In the genomic region with DNA sequence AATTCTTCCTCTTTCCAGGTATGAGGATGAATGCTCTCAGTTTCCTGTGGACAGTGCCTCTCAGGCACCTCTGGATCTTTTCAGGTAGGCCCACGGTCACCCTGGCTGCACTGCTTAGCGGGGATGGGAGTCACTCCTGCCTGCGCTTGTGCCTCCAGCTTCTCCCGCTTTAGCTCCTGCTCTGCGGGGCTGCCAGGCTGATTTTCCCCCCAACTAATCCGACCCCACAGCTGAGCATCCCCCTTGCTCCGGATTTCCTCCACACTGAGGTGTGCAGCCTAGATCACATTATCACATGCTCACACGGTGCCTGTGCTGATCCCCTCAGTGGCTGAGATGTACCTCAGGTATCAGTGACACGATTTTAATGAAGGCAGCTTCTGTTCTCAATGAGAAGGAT, we compare ENCODE assay signal across 20 cellular contexts.
DNase-seq lines count a peak whose midpoint lies in the region; FAIRE-seq and TF ChIP-seq lines count a peak whose summit lies in the region.
"Had no signal": no experiment of that assay in that cellular context is flagged by ENCODE, and none has a peak within 500 bp of the region (broad histone marks: within the 10 kb centered on the region; RNA-seq: fewer than 3 reads in every experiment).

No MANE protein-coding gene starts in this region.

- H3K4ac ChIP-seq in H1 (replicated peaks; ENCODE audit: insufficient read length, low read depth, low read length): no peak overlapping the region

- H2AFZ ChIP-seq in H1 (ENCODE audit: low read length): no peak overlapping the region

- no peak overlapping the region for H4K8ac ChIP-seq in H1 (ENCODE audit: extremely low read depth, insufficient read depth, low read length)

- H3K9me3 ChIP-seq in H1 (ENCODE audit: insufficient read depth in 2 of 2, low read depth in 1 of 2, low read length in 1 of 2): no peaks in the 10 kb centered on the region
- H3K9me3 ChIP-seq: A549, Caco-2 had no signal

- no peak for FAIRE-seq in H1 (lab: Jason Lieb, UNC)
- FAIRE-seq: A549, G401.6, GM12891, GM19239 had no signal

- no peak overlapping the region for H2BK120ac ChIP-seq in H1 (replicated peaks; ENCODE audit: low read depth, low read length)

- no peaks in the 10 kb centered on the region for H3K79me1 ChIP-seq in H1 (ENCODE audit: low read depth, low read length)

- H3K23ac ChIP-seq in H1 (ENCODE audit: insufficient read length): no peak overlapping the region

- H4K5ac ChIP-seq in H1 (ENCODE audit: insufficient read length, low read depth, low read length): no peak overlapping the region

- DNase-seq in NCI-H82 (lab: John Stamatoyannopoulos, UW): peak; percentile 36
- no peak for DNase-seq in NCI-H82 treated with DMSO at 0.1 percent for 48 hours (lab: John Stamatoyannopoulos, UW; ENCODE audit: unreplicated experiment)
- no peak for DNase-seq in H1 (ENCODE audit: low read depth in 1 of 2, low spot score in 2 of 2)
- DNase-seq in pons (ENCODE audit: low spot score): no peak
- no peak for DNase-seq in medulla oblongata (ENCODE audit: extremely low spot score)
- DNase-seq: AML-193; Caco-2; Calu3; CD4-positive, alpha-beta T cell; CD8-positive, alpha-beta T cell; DMS 273 treated with DMSO at 0.1 percent for 48 hours; DMS79 treated with DMSO at 0.1 percent for 48 hours; GF-D8 had no signal

- no peaks in the 10 kb centered on the region for H3K36me3 ChIP-seq in H1 (ENCODE audit: control insufficient read depth in 2 of 4, insufficient read depth in 4 of 4, low read length in 3 of 4)
- H3K36me3 ChIP-seq: BLaER1 treated with 17β-estradiol and CSF1 and Interleukin-3, amounts not matched to agents 10 nM and 100 nM had no signal

- TF ChIP-seq POLR2A in H1 (IDR thresholded peaks at IDR 0.05; ENCODE audit: control extremely low read depth in 1 of 2, low read depth in 2 of 2, low read length in 2 of 2): no peak

- no peak overlapping the region for H3K27ac ChIP-seq in H1 (ENCODE audit: low read depth, low read length)
- H3K27ac ChIP-seq: 22Rv1; A549; BLaER1 treated with 17β-estradiol and CSF1 and Interleukin-3, amounts not matched to agents 10 nM and 100 nM; C4-2B had no signal

- H3K18ac ChIP-seq in H1 (ENCODE audit: extremely low read depth, low read length): no peak overlapping the region

- TF ChIP-seq CTCF in H1 (IDR thresholded peaks at IDR 0.05; ENCODE audit: control extremely low read depth in 1 of 3, insufficient read depth in 1 of 3, low read depth in 1 of 3, low read length in 3 of 3): no peak

- H3K27me3 ChIP-seq in H1 (replicated peaks in 1 of 4; ENCODE audit: control insufficient read depth in 3 of 4, extremely low read depth in 1 of 4, insufficient read depth in 3 of 4, low read length in 3 of 4): no peaks in the 10 kb centered on the region
- H3K27me3 ChIP-seq: BLaER1 treated with 17β-estradiol and CSF1 and Interleukin-3, amounts not matched to agents 10 nM and 100 nM had no signal

- H3K14ac ChIP-seq in H1 (ENCODE audit: insufficient read length): no peak overlapping the region

- POLR2A ChIA-PET in H1 (lab: Charles Lee; ENCODE audit: partially characterized antibody): no interaction called here

- H3K79me2 ChIP-seq in H1 (ENCODE audit: control insufficient read depth in 1 of 2, insufficient read depth in 2 of 2, low read length in 2 of 2): no peaks in the 10 kb centered on the region

- H2BK15ac ChIP-seq in H1 (ENCODE audit: low read length): no peak overlapping the region

- no peak overlapping the region for H2BK20ac ChIP-seq in H1 (ENCODE audit: low read length)

- no peak overlapping the region for H3K56ac ChIP-seq in H1 (replicated peaks; ENCODE audit: insufficient read length, low read depth, low read length)

- TF ChIP-seq EP300 in H1 (IDR thresholded peaks at IDR 0.05; ENCODE audit: borderline replicate concordance in 1 of 2, low read depth in 2 of 2, low read length in 2 of 2): no peak

- TF ChIP-seq RAD21 in H1 (IDR thresholded peaks at IDR 0.05 in 1 of 2, conservative IDR thresholded peaks at IDR 0.05 in 1 of 2; ENCODE audit: low read depth in 2 of 2, low read length in 2 of 2): no peak

- H2BK12ac ChIP-seq in H1 (ENCODE audit: low read depth, low read length): 0 out of 2 replicates have a peak overlapping the region, but pooled peaks have one; percentile 33

- H3K9ac ChIP-seq in H1 (replicated peaks in 1 of 4; ENCODE audit: extremely low read depth in 1 of 4, low read depth in 3 of 4, low read length in 3 of 4): no peak overlapping the region
- H3K9ac ChIP-seq: BLaER1 treated with 17β-estradiol and CSF1 and Interleukin-3, amounts not matched to agents 10 nM and 100 nM had no signal

- H3K4me2 ChIP-seq in H1 (ENCODE audit: insufficient read depth in 1 of 2, low read depth in 2 of 2, low read length in 2 of 2): no peak overlapping the region
- H3K4me2 ChIP-seq: A549; BLaER1 treated with 17β-estradiol and CSF1 and Interleukin-3, amounts not matched to agents 10 nM and 100 nM had no signal

- H4K91ac ChIP-seq in H1 (replicated peaks; ENCODE audit: insufficient read length, low read length): no peak overlapping the region

- H3K23me2 ChIP-seq in H1 (ENCODE audit: low read depth, low read length): peaks cover 1% of the 10 kb centered on the region; the same call in 1 of the 2 replicates

- H2BK5ac ChIP-seq in H1 (ENCODE audit: low read depth, low read length): no peak overlapping the region

- no peaks in the 10 kb centered on the region for H3K4me1 ChIP-seq in H1 (replicated peaks in 1 of 4; ENCODE audit: control insufficient read depth in 3 of 4, insufficient read depth in 4 of 4, low read length in 3 of 4)
- H3K4me1 ChIP-seq: A549; BLaER1 treated with 17β-estradiol and CSF1 and Interleukin-3, amounts not matched to agents 10 nM and 100 nM; Caco-2 had no signal

- 91% methylated on average over 9 of the region's 9 CpGs; no CpG with 5 or more reads in 1 of the 2 experiments for WGBS in H1 (ENCODE audit: extremely low coverage in 1 of 2, insufficient coverage in 1 of 2, insufficient read length in 1 of 2, insufficient replicate concordance in 2 of 2, low coverage in 1 of 2, low lambda C conversion rate in 2 of 2, missing lambda C conversion rate in 1 of 2), 2 experiments

- H2AK5ac ChIP-seq in H1 (ENCODE audit: low read depth, low read length): no peak overlapping the region

- H4K20me1 ChIP-seq in H1 (replicated peaks in 1 of 2; ENCODE audit: control insufficient read depth in 1 of 2, insufficient read depth in 2 of 2, low read length in 2 of 2): no peaks in the 10 kb centered on the region
- H4K20me1 ChIP-seq: BLaER1 treated with 17β-estradiol and CSF1 and Interleukin-3, amounts not matched to agents 10 nM and 100 nM had no signal

- CTCF ChIA-PET in H1 (lab: Charles Lee; ENCODE audit: partially characterized antibody): no interaction called here

- no peak overlapping the region for H3K4me3 ChIP-seq in H1 (ENCODE audit: extremely low read depth in 1 of 4, insufficient read depth in 2 of 4, low read depth in 3 of 4, low read length in 4 of 4)
- H3K4me3 ChIP-seq: A549; BLaER1 treated with 17β-estradiol and CSF1 and Interleukin-3, amounts not matched to agents 10 nM and 100 nM had no signal

TF ChIP-seq in H1, 55 proteins besides CTCF, POLR2A, EP300 and RAD21:
- TF ChIP-seq, protein P1, sequence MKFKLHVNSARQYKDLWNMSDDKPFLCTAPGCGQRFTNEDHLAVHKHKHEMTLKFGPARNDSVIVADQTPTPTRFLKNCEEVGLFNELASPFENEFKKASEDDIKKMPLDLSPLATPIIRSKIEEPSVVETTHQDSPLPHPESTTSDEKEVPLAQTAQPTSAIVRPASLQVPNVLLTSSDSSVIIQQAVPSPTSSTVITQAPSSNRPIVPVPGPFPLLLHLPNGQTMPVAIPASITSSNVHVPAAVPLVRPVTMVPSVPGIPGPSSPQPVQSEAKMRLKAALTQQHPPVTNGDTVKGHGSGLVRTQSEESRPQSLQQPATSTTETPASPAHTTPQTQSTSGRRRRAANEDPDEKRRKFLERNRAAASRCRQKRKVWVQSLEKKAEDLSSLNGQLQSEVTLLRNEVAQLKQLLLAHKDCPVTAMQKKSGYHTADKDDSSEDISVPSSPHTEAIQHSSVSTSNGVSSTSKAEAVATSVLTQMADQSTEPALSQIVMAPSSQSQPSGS (IDR thresholded peaks at IDR 0.05; ENCODE audit: low read length): no peak
- TF ChIP-seq CEBPB (IDR thresholded peaks at IDR 0.05; ENCODE audit: low read depth, low read length) (no peak), CBX5 (IDR thresholded peaks at IDR 0.05; ENCODE audit: low read depth, low read length) (no peak), FOSL1 (IDR thresholded peaks at IDR 0.05; ENCODE audit: insufficient read depth, low read depth, low read length) (no peak), TBP (IDR thresholded peaks at IDR 0.05; ENCODE audit: low read depth, low read length) (no peak), BACH1 (IDR thresholded peaks at IDR 0.05; ENCODE audit: low read length) (no peak), RNF2 (IDR thresholded peaks at IDR 0.05; ENCODE audit: borderline replicate concordance, low read depth, low read length, missing control alignments, poor library complexity, severe bottlenecking) (no peak), SIN3A (conservative IDR thresholded peaks at IDR 0.05 in 1 of 2, IDR thresholded peaks at IDR 0.05 in 1 of 2; ENCODE audit: low read depth in 1 of 2, low read length in 2 of 2) (no peak), NANOG (IDR thresholded peaks at IDR 0.05; ENCODE audit: insufficient read depth, low read depth, low read length, poor library complexity, severe bottlenecking) (no peak), KDM1A (IDR thresholded peaks at IDR 0.05; ENCODE audit: borderline replicate concordance, low read length) (no peak), SIRT6 (IDR thresholded peaks at IDR 0.05; ENCODE audit: low read length) (no peak), RXRA (IDR thresholded peaks at IDR 0.05; ENCODE audit: insufficient read depth, low read depth, low read length) (no peak), HDAC6 (IDR thresholded peaks at IDR 0.05; ENCODE audit: low read depth, low read length) (no peak), EGR1 (IDR thresholded peaks at IDR 0.05; ENCODE audit: borderline replicate concordance, low read depth, low read length) (no peak), RBBP5 (IDR thresholded peaks at IDR 0.05; ENCODE audit: borderline replicate concordance, low read depth, low read length) (no peak), BRCA1 (IDR thresholded peaks at IDR 0.05; ENCODE audit: low read depth, low read length) (no peak)
